8 cellular contexts compared by ENCODE assay signal in genomic region chr1:19288324-19289241, GRCh38. TPM values are rescaled to one million over a fixed set of nuclear protein-coding genes. Genes with fewer than 3 reads are reported as not detected.
DNase-seq lines count a peak whose midpoint lies in the region; ATAC-seq, FAIRE-seq and TF ChIP-seq lines count a peak whose summit lies in the region.
"Not testable (repeated sequence)": the region's sequence is repeated elsewhere in the genome, so short reads cannot be mapped to it uniquely, and the experiment has no call there.

AKR7A3 (minus strand) TSS chr1:19288770; CDS start chr1:19288709, 61 bp downstream.

- CTCF ChIA-PET in RWPE1 (lab: Yijun Ruan, JAX): interaction anchor here (0.6 kb wide), 1 partner anchor 293 kb away, joined by 3 read pairs; no protein-coding TSS in a partner anchor

- WGBS in urinary bladder: 13% methylated on average over 74 of the region's 82 CpGs

- H3K4me3 ChIP-seq in GM06990 (replicated peaks; ENCODE audit: low read depth, low read length): not testable (repeated sequence)
- H3K4me3 ChIP-seq in bronchial epithelial cell (ENCODE audit: low read depth, low read length): peak within 1 kb of the TSS; percentile 26
- H3K4me3 ChIP-seq in urinary bladder (ENCODE audit: low read depth, low read length): peak within 1 kb of the TSS; percentile 25

- not testable (repeated sequence) for H3K27me3 ChIP-seq in GM06990 (replicated peaks; ENCODE audit: control insufficient read depth, insufficient read depth, low read length); bronchial epithelial cell (ENCODE audit: control insufficient read depth, insufficient read depth, low read length)

- H3K27ac ChIP-seq in RWPE1; urinary bladder (ENCODE audit: low read depth): not testable (repeated sequence)

- intact Hi-C loops in Right ventricle myocardium superior (cut with DNase I): not testable (repeated sequence)

- H3K36me3 ChIP-seq in GM06990 (ENCODE audit: control insufficient read depth, insufficient read depth, low read length); bronchial epithelial cell (ENCODE audit: control insufficient read depth, insufficient read depth, low read length); urinary bladder (ENCODE audit: insufficient read depth): not testable (repeated sequence)

- FAIRE-seq in bronchial epithelial cell (lab: Jason Lieb, UNC): not testable (repeated sequence)

- TF ChIP-seq CTCF in GM06990 (IDR thresholded peaks at IDR 0.05; ENCODE audit: insufficient read depth, low read length, poor library complexity, severe bottlenecking); RWPE1 (conservative IDR thresholded peaks at IDR 0.05; ENCODE audit: low read depth); bronchial epithelial cell (IDR thresholded peaks at IDR 0.05; ENCODE audit: insufficient read depth, low read length, severe bottlenecking): not testable (repeated sequence)

- DNase-seq in GM06990 (ENCODE audit: extremely low read depth, insufficient read length) (peak; percentile 69), RWPE1 (ENCODE audit: low spot score) (peak; percentile 52), activated T-cell treated with anti-CD3 and anti-CD28 coated beads for 24 hours (ENCODE audit: low read depth) (peak; percentile 49), bronchial epithelial cell (ENCODE audit: low read depth) (peak; percentile 29), Right ventricle myocardium superior (peak; percentile 74), mucosa of gallbladder (ENCODE audit: low spot score) (peak; percentile 84)
- peak; percentile 82 for DNase-seq in stimulated activated CD4-positive, alpha-beta T cell treated with anti-CD3 and anti-CD28 coated beads, Interleukin-15, amount 100 ng/mL, for 24 hours

- ATAC-seq in Right ventricle myocardium superior (ENCODE audit: poor library complexity): peak; percentile 92

- not testable (repeated sequence) for H3K4me1 ChIP-seq in urinary bladder (ENCODE audit: insufficient read depth)

- POLR2A ChIA-PET in RWPE1 (lab: Yijun Ruan, JAX; ENCODE audit: low non-redundant PET): not testable (repeated sequence)

RNA-seq across cellular contexts. Expression of gene AKR7A3, which starts in this region (rescaled TPM):
- total RNA-seq in bronchial epithelial cell (0.26 TPM in 2 replicates), Right ventricle myocardium superior (not detected), mucosa of gallbladder (390 TPM), urinary bladder (0.53 TPM)
- polyA plus RNA-seq in urinary bladder: 0.61 TPM

Comparison
In these comparisons a context has a peak if more than half of its experiments do, and no peak if none do; other contexts are left out.
1. RNA of gene AKR7A3 (total RNA-seq): 390 TPM in mucosa of gallbladder (single experiment); 0.53 TPM in urinary bladder (single experiment), 0.26 TPM in bronchial epithelial cell and not detected in Right ventricle myocardium superior (single experiment); every median in the first group is over 100 times any median in the second.
2. Peak in DNase-seq and H3K4me3 ChIP-seq in bronchial epithelial cell; RNA of the gene not detected or under 1 TPM.
3. Peak in DNase-seq and ATAC-seq in Right ventricle myocardium superior; RNA of the gene not detected or under 1 TPM.
4. DNase-seq: peak in every context shown above with its lines; median percentile 84 in mucosa of gallbladder; 82 in stimulated activated CD4-positive, alpha-beta T cell treated with anti-CD3 and anti-CD28 coated beads, Interleukin-15, amount 100 ng/mL, for 24 hours; 74 in Right ventricle myocardium superior; 69 in GM06990; 52 in RWPE1; 49 in activated T-cell treated with anti-CD3 and anti-CD28 coated beads for 24 hours; 29 in bronchial epithelial cell.